Comparison of ENCODE assay signal across 10 cellular contexts in genomic region chr2:182522428-182522896, GRCh38.
DNase-seq lines count a peak whose midpoint lies in the region; ATAC-seq lines count a peak whose summit lies in the region.
"Had no signal": no experiment of that assay in that cellular context is flagged by ENCODE, and none has a peak within 500 bp of the region (broad histone marks: within the 10 kb centered on the region; RNA-seq: fewer than 3 reads in every experiment).

No MANE protein-coding gene starts in this region.

- ATAC-seq in HG02763 (IDR thresholded peaks at IDR 0.05; ENCODE audit: unreplicated experiment), result no peak
- ATAC-seq in GM19455 (IDR thresholded peaks at IDR 0.05; ENCODE audit: unreplicated experiment), result no peak

- no peaks in the 10 kb centered on the region for H3K4me1 Mint-ChIP-seq in activated T-helper 1 cell treated with anti-CD3 and anti-CD28 coated beads, Interleukin-12 subunit alpha, Interleukin-12 subunit beta, Interleukin-2, Interleukin-4 antibody, amounts not matched to agents 30 ng/mL and 10 ng/mL and 1 ng/mL, durations not matched to agents 14 hours and 24 hours and 36 hours (ENCODE audit: low read depth)

- H3K36me3 Mint-ChIP-seq in activated T-helper 1 cell treated with anti-CD3 and anti-CD28 coated beads, Interleukin-12 subunit alpha, Interleukin-12 subunit beta, Interleukin-2, Interleukin-4 antibody, amounts not matched to agents 30 ng/mL and 10 ng/mL and 1 ng/mL, durations not matched to agents 14 hours and 24 hours and 36 hours (ENCODE audit: low read depth), result no peaks in the 10 kb centered on the region

- H3K27ac Mint-ChIP-seq in activated T-helper 1 cell treated with anti-CD3 and anti-CD28 coated beads, Interleukin-12 subunit alpha, Interleukin-12 subunit beta, Interleukin-2, Interleukin-4 antibody, amounts not matched to agents 30 ng/mL and 10 ng/mL and 1 ng/mL, durations not matched to agents 14 hours and 24 hours and 36 hours, result no peak overlapping the region
- H3K27ac Mint-ChIP-seq: dendritic cell treated with granulocyte-macrophage colony-stimulating factor and Interleukin-4, amounts not matched to agents 40 ng/mL and 50 ng/mL, for 4 days; T-helper 1 cell treated with Interleukin-12 subunit alpha and Interleukin-12 subunit beta and Interleukin-4 antibody, amounts not matched to agents 30 μg/mL and 1 μg/mL, for 36 hours had no signal

- DNase-seq in COLO668 (lab: John Stamatoyannopoulos, UW; ENCODE audit: unreplicated experiment) (peak; percentile 10), NCI-H146 (lab: John Stamatoyannopoulos, UW) (peak; percentile 80), cerebellum (ENCODE audit: low spot score) (peak; percentile 47), myocyte (ENCODE audit: low read depth) (peak; percentile 14), GF-D8 (lab: John Stamatoyannopoulos, UW) (no peak)
- DNase-seq in activated T-helper 1 cell treated with anti-CD3 and anti-CD28 coated beads, Interleukin-12 subunit alpha, Interleukin-12 subunit beta, Interleukin-2, Interleukin-4 antibody, amounts not matched to agents 30 ng/mL and 10 ng/mL and 1 ng/mL, durations not matched to agents 14 hours and 24 hours and 36 hours (ENCODE audit: low spot score), result no peak

- no peaks in the 10 kb centered on the region for H3K27me3 Mint-ChIP-seq in activated T-helper 1 cell treated with anti-CD3 and anti-CD28 coated beads, Interleukin-12 subunit alpha, Interleukin-12 subunit beta, Interleukin-2, Interleukin-4 antibody, amounts not matched to agents 30 ng/mL and 10 ng/mL and 1 ng/mL, durations not matched to agents 14 hours and 24 hours and 36 hours (ENCODE audit: insufficient read depth)
- H3K27me3 Mint-ChIP-seq: dendritic cell treated with granulocyte-macrophage colony-stimulating factor and Interleukin-4, amounts not matched to agents 40 ng/mL and 50 ng/mL, for 4 days had no signal

- H3K4me3 Mint-ChIP-seq in activated T-helper 1 cell treated with anti-CD3 and anti-CD28 coated beads, Interleukin-12 subunit alpha, Interleukin-12 subunit beta, Interleukin-2, Interleukin-4 antibody, amounts not matched to agents 30 ng/mL and 10 ng/mL and 1 ng/mL, durations not matched to agents 14 hours and 24 hours and 36 hours, result no peak overlapping the region
- H3K4me3 Mint-ChIP-seq: dendritic cell treated with granulocyte-macrophage colony-stimulating factor and Interleukin-4, amounts not matched to agents 40 ng/mL and 50 ng/mL, for 4 days; T-helper 1 cell treated with Interleukin-12 subunit alpha and Interleukin-12 subunit beta and Interleukin-4 antibody, amounts not matched to agents 30 μg/mL and 1 μg/mL, for 36 hours had no signal

- H3K9me3 Mint-ChIP-seq in activated T-helper 1 cell treated with anti-CD3 and anti-CD28 coated beads, Interleukin-12 subunit alpha, Interleukin-12 subunit beta, Interleukin-2, Interleukin-4 antibody, amounts not matched to agents 30 ng/mL and 10 ng/mL and 1 ng/mL, durations not matched to agents 14 hours and 24 hours and 36 hours, result no peaks in the 10 kb centered on the region
- H3K9me3 Mint-ChIP-seq: dendritic cell treated with granulocyte-macrophage colony-stimulating factor and Interleukin-4, amounts not matched to agents 40 ng/mL and 50 ng/mL, for 4 days; T-helper 1 cell treated with Interleukin-12 subunit alpha and Interleukin-12 subunit beta and Interleukin-4 antibody, amounts not matched to agents 30 μg/mL and 1 μg/mL, for 36 hours had no signal

- intact Hi-C loops in activated T-helper 1 cell treated with anti-CD3 and anti-CD28 coated beads, Interleukin-12 subunit alpha, Interleukin-12 subunit beta, Interleukin-2, Interleukin-4 antibody, amounts not matched to agents 30 ng/mL and 10 ng/mL and 1 ng/mL, durations not matched to agents 14 hours and 24 hours and 36 hours (cut with micrococcal nuclease), result no loop called here

Comparison
In these comparisons a context has a peak if more than half of its experiments do, and no peak if none do; other contexts are left out.
1. DNase-seq: peak in COLO668 (single experiment), NCI-H146 (single experiment), cerebellum (single experiment) and myocyte (single experiment); none in GF-D8 (single experiment) and activated T-helper 1 cell treated with anti-CD3 and anti-CD28 coated beads, Interleukin-12 subunit alpha, Interleukin-12 subunit beta, Interleukin-2, Interleukin-4 antibody, amounts not matched to agents 30 ng/mL and 10 ng/mL and 1 ng/mL, durations not matched to agents 14 hours and 24 hours and 36 hours (single experiment).